Comparison of ENCODE assay signal across 27 cellular contexts in the genomic region with DNA sequence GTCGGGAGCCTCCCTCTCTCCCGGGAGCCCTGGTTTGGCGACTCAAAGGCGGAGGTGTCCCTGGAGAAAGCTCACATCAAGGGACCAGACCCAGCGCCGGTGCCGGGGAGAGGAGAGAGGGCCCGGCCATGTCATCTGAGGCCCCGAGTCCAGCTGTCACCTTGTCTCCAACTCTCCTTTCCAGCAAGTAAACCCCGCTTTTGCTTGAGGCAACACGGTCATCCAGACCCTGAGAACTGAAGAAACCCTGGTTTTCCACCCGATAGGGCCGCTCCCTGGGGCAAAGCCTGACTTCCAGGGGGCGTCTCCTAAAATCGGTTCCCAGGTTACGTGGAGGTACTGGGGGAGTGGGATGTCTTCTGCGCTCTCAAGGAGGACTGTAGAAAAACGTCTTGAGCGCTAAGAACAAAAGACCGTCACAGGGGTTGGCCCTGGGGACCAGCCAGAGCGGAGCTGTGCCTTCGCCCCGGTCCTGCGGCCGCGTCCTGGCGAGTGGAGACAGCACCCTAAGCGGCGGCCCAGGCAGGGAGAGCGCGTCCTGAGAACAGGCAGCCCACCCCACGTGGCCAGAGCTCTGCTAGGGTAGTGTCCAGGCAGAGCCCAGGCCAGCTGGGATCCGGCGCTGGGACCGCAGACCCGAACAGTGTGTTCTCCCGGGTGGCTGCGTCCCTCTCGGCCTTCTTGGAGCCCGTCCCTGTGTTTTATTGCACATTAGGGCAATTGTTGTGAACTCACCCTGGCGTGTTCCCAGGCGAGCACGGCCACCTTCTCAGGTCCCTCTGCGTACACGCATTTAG.
"Had no signal": no experiment of that assay in that cellular context is flagged by ENCODE, and none has a peak within 500 bp of the region (broad histone marks: within the 10 kb centered on the region; RNA-seq: fewer than 3 reads in every experiment).

No MANE protein-coding gene starts in this region.

- H3K36me3 ChIP-seq: ascending aorta, brain microvascular endothelial cell, heart left ventricle, left lung, lower lobe of right lung, stomach, thyroid gland had no signal

- H3K27ac ChIP-seq: ascending aorta, brain microvascular endothelial cell, foreskin keratinocyte, heart left ventricle, left lung, lower lobe of right lung, skin epidermis, stomach, thyroid gland, VCaP had no signal

- H3K9me3 ChIP-seq: ascending aorta, thyroid gland had no signal

- DNase-seq: activated CD4-positive, alpha-beta memory T cell treated with anti-CD3 and anti-CD28 coated beads for 36 hours; activated CD4-positive, alpha-beta T cell treated with anti-CD3 and anti-CD28 coated beads for 4 hours; activated effector memory CD4-positive, alpha-beta T cell treated with anti-CD3 and anti-CD28 coated beads, Interleukin-2, amount 50 U/mL, for 16 hours; activated naive CD4-positive, alpha-beta T cell treated with anti-CD3 and anti-CD28 coated beads, Interleukin-2, amount 10 ng/mL, durations not matched to agents 7 days and 5 days; activated naive CD8-positive, alpha-beta T cell treated with anti-CD3 and anti-CD28 coated beads, Interleukin-2, amount 10 ng/mL, durations not matched to agents 7 days and 5 days; activated T-cell treated with anti-CD3 and anti-CD28 coated beads, Interleukin-2, amount 50 U/mL, for 1 hour; brain microvascular endothelial cell; cortex of kidney; foreskin keratinocyte; heart left ventricle; left lung; lower lobe of right lung; mesendoderm; stimulated activated CD4-positive, alpha-beta T cell treated with anti-CD3 and anti-CD28 coated beads, Interleukin-4, amount 100 ng/mL, for 4 hours; stimulated activated naive B cell treated with anti-CD40 and anti-IgM and Interleukin-4, amounts not matched to agents 10 μg/mL and 1 μg/mL and 100 μg/mL, for 72 hours; stomach; SW 1271; T-helper 9 cell; thyroid gland had no signal

- H3K27ac Mint-ChIP-seq: activated CD4-positive, alpha-beta memory T cell treated with anti-CD3 and anti-CD28 coated beads for 36 hours; activated naive CD4-positive, alpha-beta T cell treated with anti-CD3 and anti-CD28 coated beads, Interleukin-2, amount 10 ng/mL, durations not matched to agents 7 days and 5 days; activated naive CD8-positive, alpha-beta T cell treated with anti-CD3 and anti-CD28 coated beads, Interleukin-2, amount 10 ng/mL, durations not matched to agents 7 days and 5 days; activated T-helper 1 cell treated with anti-CD3 and anti-CD28 coated beads, Interleukin-12 subunit alpha, Interleukin-12 subunit beta, Interleukin-2, Interleukin-4 antibody, amounts not matched to agents 30 ng/mL and 10 ng/mL and 1 ng/mL, durations not matched to agents 14 hours and 24 hours and 36 hours; natural killer cell treated with Interleukin-12 subunit alpha and Interleukin-12 subunit beta and Interleukin-15 and Interleukin-18, amount 100 ng/mL, for 72 hours; stimulated activated naive B cell treated with anti-CD40 and anti-IgM and Interleukin-4, amounts not matched to agents 10 μg/mL and 1 μg/mL and 100 μg/mL, for 72 hours; T-helper 1 cell treated with Interleukin-12 subunit alpha and Interleukin-12 subunit beta and Interleukin-4 antibody, amounts not matched to agents 30 μg/mL and 1 μg/mL, for 36 hours had no signal

- H3K4me3 ChIP-seq: ascending aorta, heart left ventricle, left lung, lower lobe of right lung, skin epidermis, stomach, thyroid gland had no signal

- H3K4me1 ChIP-seq: ascending aorta, foreskin keratinocyte, heart left ventricle, left lung, lower lobe of right lung, stomach had no signal

- H3K4me1 Mint-ChIP-seq: activated naive CD4-positive, alpha-beta T cell treated with anti-CD3 and anti-CD28 coated beads, Interleukin-2, amount 10 ng/mL, durations not matched to agents 7 days and 5 days; activated naive CD8-positive, alpha-beta T cell treated with anti-CD3 and anti-CD28 coated beads, Interleukin-2, amount 10 ng/mL, durations not matched to agents 7 days and 5 days; stimulated activated naive B cell treated with anti-CD40 and anti-IgM and Interleukin-4, amounts not matched to agents 10 μg/mL and 1 μg/mL and 100 μg/mL, for 72 hours had no signal

- H3K27me3 Mint-ChIP-seq: activated CD4-positive, alpha-beta memory T cell treated with anti-CD3 and anti-CD28 coated beads for 36 hours; activated naive CD4-positive, alpha-beta T cell treated with anti-CD3 and anti-CD28 coated beads, Interleukin-2, amount 10 ng/mL, durations not matched to agents 7 days and 5 days had no signal

- H3K36me3 Mint-ChIP-seq: activated CD4-positive, alpha-beta memory T cell treated with anti-CD3 and anti-CD28 coated beads for 36 hours; activated naive CD4-positive, alpha-beta T cell treated with anti-CD3 and anti-CD28 coated beads, Interleukin-2, amount 10 ng/mL, durations not matched to agents 7 days and 5 days; activated naive CD8-positive, alpha-beta T cell treated with anti-CD3 and anti-CD28 coated beads, Interleukin-2, amount 10 ng/mL, durations not matched to agents 7 days and 5 days; natural killer cell treated with Interleukin-12 subunit alpha and Interleukin-12 subunit beta and Interleukin-15 and Interleukin-18, amount 100 ng/mL, for 72 hours; stimulated activated naive B cell treated with anti-CD40 and anti-IgM and Interleukin-4, amounts not matched to agents 10 μg/mL and 1 μg/mL and 100 μg/mL, for 72 hours had no signal

- H3K27me3 ChIP-seq: ascending aorta, brain microvascular endothelial cell, foreskin keratinocyte, heart left ventricle, left lung, thyroid gland had no signal

- H3K9me3 Mint-ChIP-seq: activated naive CD4-positive, alpha-beta T cell treated with anti-CD3 and anti-CD28 coated beads, Interleukin-2, amount 10 ng/mL, durations not matched to agents 7 days and 5 days; activated naive CD8-positive, alpha-beta T cell treated with anti-CD3 and anti-CD28 coated beads, Interleukin-2, amount 10 ng/mL, durations not matched to agents 7 days and 5 days; activated T-helper 1 cell treated with anti-CD3 and anti-CD28 coated beads, Interleukin-12 subunit alpha, Interleukin-12 subunit beta, Interleukin-2, Interleukin-4 antibody, amounts not matched to agents 30 ng/mL and 10 ng/mL and 1 ng/mL, durations not matched to agents 14 hours and 24 hours and 36 hours; natural killer cell treated with Interleukin-12 subunit alpha and Interleukin-12 subunit beta and Interleukin-15 and Interleukin-18, amount 100 ng/mL, for 72 hours; T-helper 1 cell treated with Interleukin-12 subunit alpha and Interleukin-12 subunit beta and Interleukin-4 antibody, amounts not matched to agents 30 μg/mL and 1 μg/mL, for 36 hours had no signal

- H3K4me3 Mint-ChIP-seq: activated CD4-positive, alpha-beta memory T cell treated with anti-CD3 and anti-CD28 coated beads for 36 hours; activated naive CD4-positive, alpha-beta T cell treated with anti-CD3 and anti-CD28 coated beads, Interleukin-2, amount 10 ng/mL, durations not matched to agents 7 days and 5 days; activated naive CD8-positive, alpha-beta T cell treated with anti-CD3 and anti-CD28 coated beads, Interleukin-2, amount 10 ng/mL, durations not matched to agents 7 days and 5 days; activated T-helper 1 cell treated with anti-CD3 and anti-CD28 coated beads, Interleukin-12 subunit alpha, Interleukin-12 subunit beta, Interleukin-2, Interleukin-4 antibody, amounts not matched to agents 30 ng/mL and 10 ng/mL and 1 ng/mL, durations not matched to agents 14 hours and 24 hours and 36 hours; natural killer cell treated with Interleukin-12 subunit alpha and Interleukin-12 subunit beta and Interleukin-15 and Interleukin-18, amount 100 ng/mL, for 72 hours; stimulated activated naive B cell treated with anti-CD40 and anti-IgM and Interleukin-4, amounts not matched to agents 10 μg/mL and 1 μg/mL and 100 μg/mL, for 72 hours; T-helper 1 cell treated with Interleukin-12 subunit alpha and Interleukin-12 subunit beta and Interleukin-4 antibody, amounts not matched to agents 30 μg/mL and 1 μg/mL, for 36 hours had no signal

- ATAC-seq: esophagus mucosa; foreskin keratinocyte; heart left ventricle; left lung; sciatic nerve; stimulated activated naive B cell treated with anti-CD40 and anti-IgM and Interleukin-4, amounts not matched to agents 10 μg/mL and 1 μg/mL and 100 μg/mL, for 72 hours had no signal
